In the genomic region with DNA sequence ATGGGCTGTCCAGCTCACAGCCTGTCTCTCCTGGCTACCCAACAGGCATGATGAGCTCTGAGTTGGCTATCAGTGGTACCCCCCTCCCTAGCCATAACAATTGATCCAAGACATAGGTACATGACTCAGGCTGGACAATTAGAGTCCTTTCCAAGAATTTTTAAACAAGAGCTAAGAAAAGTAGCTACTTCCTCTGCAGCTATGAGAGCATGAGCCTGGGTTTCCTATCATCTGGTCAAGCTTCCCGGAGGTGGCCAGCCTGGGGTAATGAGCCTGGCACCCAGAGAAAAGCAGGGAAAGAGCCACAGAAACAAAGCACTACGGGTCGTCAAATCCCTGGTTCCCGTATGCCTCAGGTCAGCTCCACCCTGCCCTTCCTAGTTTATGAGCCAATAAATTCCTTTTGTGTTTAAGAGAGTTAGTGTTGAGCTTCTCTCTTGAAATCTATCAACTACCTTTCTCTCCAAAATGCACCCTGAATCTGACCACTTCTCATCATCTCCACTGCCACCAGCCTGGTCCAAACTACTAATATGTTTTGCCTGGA, we compare ENCODE assay signal across 1 cellular context.
TF ChIP-seq lines count a peak whose summit lies in the region.

No MANE protein-coding gene starts in this region.

TF ChIP-seq in HepG2, 621 proteins besides CTCF, POLR2A, EP300 and RAD21:
- TF ChIP-seq, protein P1, sequence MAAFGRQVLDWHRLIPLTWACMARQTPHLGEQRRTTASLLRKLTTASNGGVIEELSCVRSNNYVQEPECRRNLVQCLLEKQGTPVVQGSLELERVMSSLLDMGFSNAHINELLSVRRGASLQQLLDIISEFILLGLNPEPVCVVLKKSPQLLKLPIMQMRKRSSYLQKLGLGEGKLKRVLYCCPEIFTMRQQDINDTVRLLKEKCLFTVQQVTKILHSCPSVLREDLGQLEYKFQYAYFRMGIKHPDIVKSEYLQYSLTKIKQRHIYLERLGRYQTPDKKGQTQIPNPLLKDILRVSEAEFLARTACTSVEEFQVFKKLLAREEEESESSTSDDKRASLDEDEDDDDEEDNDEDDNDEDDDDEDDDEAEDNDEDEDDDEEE (CRISPR knock-in tag; IDR thresholded peaks at IDR 0.05) = no peak
- TF ChIP-seq HNRNPLL (IDR thresholded peaks at IDR 0.05; ENCODE audit: low read depth, low read length, poor library complexity, severe bottlenecking) = no peak
- no peak for TF ChIP-seq MAZ (IDR thresholded peaks at IDR 0.05; ENCODE audit: borderline replicate concordance, low read depth, low read length)
- no peak for TF ChIP-seq MAZ (CRISPR knock-in tag; IDR thresholded peaks at IDR 0.05; ENCODE audit: low read depth)
- no peak for TF ChIP-seq ZNF281 (CRISPR knock-in tag; IDR thresholded peaks at IDR 0.05; ENCODE audit: borderline replicate concordance)
- no peak for TF ChIP-seq RORA (CRISPR knock-in tag; IDR thresholded peaks at IDR 0.05)
- TF ChIP-seq, protein P2, sequence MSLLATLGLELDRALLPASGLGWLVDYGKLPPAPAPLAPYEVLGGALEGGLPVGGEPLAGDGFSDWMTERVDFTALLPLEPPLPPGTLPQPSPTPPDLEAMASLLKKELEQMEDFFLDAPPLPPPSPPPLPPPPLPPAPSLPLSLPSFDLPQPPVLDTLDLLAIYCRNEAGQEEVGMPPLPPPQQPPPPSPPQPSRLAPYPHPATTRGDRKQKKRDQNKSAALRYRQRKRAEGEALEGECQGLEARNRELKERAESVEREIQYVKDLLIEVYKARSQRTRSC (CRISPR knock-in tag; IDR thresholded peaks at IDR 0.05; ENCODE audit: low read depth) = no peak
- TF ChIP-seq, protein P3, sequence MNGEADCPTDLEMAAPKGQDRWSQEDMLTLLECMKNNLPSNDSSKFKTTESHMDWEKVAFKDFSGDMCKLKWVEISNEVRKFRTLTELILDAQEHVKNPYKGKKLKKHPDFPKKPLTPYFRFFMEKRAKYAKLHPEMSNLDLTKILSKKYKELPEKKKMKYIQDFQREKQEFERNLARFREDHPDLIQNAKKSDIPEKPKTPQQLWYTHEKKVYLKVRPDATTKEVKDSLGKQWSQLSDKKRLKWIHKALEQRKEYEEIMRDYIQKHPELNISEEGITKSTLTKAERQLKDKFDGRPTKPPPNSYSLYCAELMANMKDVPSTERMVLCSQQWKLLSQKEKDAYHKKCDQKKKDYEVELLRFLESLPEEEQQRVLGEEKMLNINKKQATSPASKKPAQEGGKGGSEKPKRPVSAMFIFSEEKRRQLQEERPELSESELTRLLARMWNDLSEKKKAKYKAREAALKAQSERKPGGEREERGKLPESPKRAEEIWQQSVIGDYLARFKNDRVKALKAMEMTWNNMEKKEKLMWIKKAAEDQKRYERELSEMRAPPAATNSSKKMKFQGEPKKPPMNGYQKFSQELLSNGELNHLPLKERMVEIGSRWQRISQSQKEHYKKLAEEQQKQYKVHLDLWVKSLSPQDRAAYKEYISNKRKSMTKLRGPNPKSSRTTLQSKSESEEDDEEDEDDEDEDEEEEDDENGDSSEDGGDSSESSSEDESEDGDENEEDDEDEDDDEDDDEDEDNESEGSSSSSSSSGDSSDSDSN (CRISPR knock-in tag; IDR thresholded peaks at IDR 0.05) = no peak
- no peak for TF ChIP-seq ZFYVE20 (CRISPR knock-in tag; IDR thresholded peaks at IDR 0.05; ENCODE audit: borderline replicate concordance, low read depth)
- TF ChIP-seq, protein P4, sequence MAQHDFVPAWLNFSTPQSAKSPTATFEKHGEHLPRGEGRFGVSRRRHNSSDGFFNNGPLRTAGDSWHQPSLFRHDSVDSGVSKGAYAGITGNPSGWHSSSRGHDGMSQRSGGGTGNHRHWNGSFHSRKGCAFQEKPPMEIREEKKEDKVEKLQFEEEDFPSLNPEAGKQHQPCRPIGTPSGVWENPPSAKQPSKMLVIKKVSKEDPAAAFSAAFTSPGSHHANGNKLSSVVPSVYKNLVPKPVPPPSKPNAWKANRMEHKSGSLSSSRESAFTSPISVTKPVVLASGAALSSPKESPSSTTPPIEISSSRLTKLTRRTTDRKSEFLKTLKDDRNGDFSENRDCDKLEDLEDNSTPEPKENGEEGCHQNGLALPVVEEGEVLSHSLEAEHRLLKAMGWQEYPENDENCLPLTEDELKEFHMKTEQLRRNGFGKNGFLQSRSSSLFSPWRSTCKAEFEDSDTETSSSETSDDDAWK (CRISPR knock-in tag; IDR thresholded peaks at IDR 0.05) = no peak
- TF ChIP-seq MIXL1 (CRISPR knock-in tag; IDR thresholded peaks at IDR 0.05) = no peak
- no peak for TF ChIP-seq BCL6 (CRISPR knock-in tag; IDR thresholded peaks at IDR 0.05)
